8 cellular contexts compared by ENCODE assay signal in the genomic region with DNA sequence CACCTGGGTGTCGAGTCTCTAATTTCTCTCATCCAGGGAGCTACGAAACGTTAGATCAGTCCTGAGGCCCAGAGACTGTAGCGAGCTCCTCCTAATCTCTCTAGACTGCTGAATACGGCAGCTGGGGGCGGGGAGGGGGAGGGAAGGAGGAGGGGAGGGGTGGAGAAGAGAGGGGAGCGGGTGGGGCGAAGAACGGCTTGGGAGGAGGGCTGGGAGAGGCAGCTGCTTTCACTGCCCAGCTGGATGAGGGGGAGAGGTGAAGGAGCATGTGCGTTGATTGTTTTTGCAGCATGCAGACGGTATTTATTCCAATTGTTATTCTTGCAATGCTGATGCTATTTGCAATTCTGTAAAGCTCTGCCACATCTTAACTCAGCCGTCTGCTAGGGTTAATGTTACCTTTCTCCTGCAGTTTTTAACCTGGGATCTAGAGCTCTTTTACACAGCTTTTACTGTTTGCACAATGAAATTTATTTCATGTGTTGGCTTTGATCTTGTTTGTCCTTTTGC. TPM values are rescaled to one million over a fixed set of nuclear protein-coding genes. Genes with fewer than 3 reads are reported as not detected.
A peak's percentile ranks its signal among the peaks of the same experiment; 100 is the strongest.
DNase-seq lines count a peak whose midpoint lies in the region; ATAC-seq lines count a peak whose summit lies in the region.

No MANE protein-coding gene starts in this region.

- intact Hi-C loops in left cardiac atrium (cut with DNase I) = no loop called here

- H3K4me3 Mint-ChIP-seq in activated naive CD8-positive, alpha-beta T cell treated with anti-CD3 and anti-CD28 coated beads, Interleukin-2, amount 10 ng/mL, durations not matched to agents 7 days and 5 days = no peak overlapping the region
- H3K4me3 Mint-ChIP-seq in activated naive CD8-positive, alpha-beta T cell treated with anti-CD3 and anti-CD28 coated beads for 36 hours = no peak overlapping the region

- H3K9ac ChIP-seq in skeletal muscle satellite cell (ENCODE audit: low read depth, low read length) = no peak overlapping the region

- H3K36me3 Mint-ChIP-seq in activated naive CD8-positive, alpha-beta T cell treated with anti-CD3 and anti-CD28 coated beads, Interleukin-2, amount 10 ng/mL, durations not matched to agents 7 days and 5 days = peaks cover 3% of the 10 kb centered on the region
- no peaks in the 10 kb centered on the region for H3K36me3 Mint-ChIP-seq in activated naive CD8-positive, alpha-beta T cell treated with anti-CD3 and anti-CD28 coated beads for 36 hours

- H3K4me1 ChIP-seq in skeletal muscle satellite cell (ENCODE audit: control insufficient read depth, insufficient read depth, low read length) = no peaks in the 10 kb centered on the region

- H3K27me3 Mint-ChIP-seq in activated naive CD8-positive, alpha-beta T cell treated with anti-CD3 and anti-CD28 coated beads, Interleukin-2, amount 10 ng/mL, durations not matched to agents 7 days and 5 days = peaks cover 54% of the 10 kb centered on the region
- H3K27me3 Mint-ChIP-seq in activated naive CD8-positive, alpha-beta T cell treated with anti-CD3 and anti-CD28 coated beads for 36 hours = peaks cover 62% of the 10 kb centered on the region

- H3K4me3 ChIP-seq in skeletal muscle satellite cell (ENCODE audit: low read length) = peak overlapping the region; percentile 73

- no peak for DNase-seq in activated naive CD8-positive, alpha-beta T cell treated with anti-CD3 and anti-CD28 coated beads, Interleukin-2, amount 10 ng/mL, durations not matched to agents 7 days and 5 days
- DNase-seq in activated naive CD8-positive, alpha-beta T cell treated with anti-CD3 and anti-CD28 coated beads for 36 hours = no peak
- peak; percentile 65 for DNase-seq in SK-N-DZ (ENCODE audit: low spot score)
- peak; percentile 21 for DNase-seq in left cardiac atrium

- H3K36me3 ChIP-seq in skeletal muscle satellite cell (ENCODE audit: insufficient read depth, low read length) = no peaks in the 10 kb centered on the region

- no peak overlapping the region for H3K27ac Mint-ChIP-seq in activated naive CD8-positive, alpha-beta T cell treated with anti-CD3 and anti-CD28 coated beads, Interleukin-2, amount 10 ng/mL, durations not matched to agents 7 days and 5 days
- no peak overlapping the region for H3K27ac Mint-ChIP-seq in activated naive CD8-positive, alpha-beta T cell treated with anti-CD3 and anti-CD28 coated beads for 36 hours

- H3K4me2 ChIP-seq in skeletal muscle satellite cell (ENCODE audit: low read length) = peak overlapping the region; percentile 90

- ATAC-seq in activated naive CD8-positive, alpha-beta T cell treated with anti-CD3 and anti-CD28 coated beads, Interleukin-2, amount 10 ng/mL, durations not matched to agents 7 days and 5 days (ENCODE audit: low read depth) = peak; percentile 27
- peak; percentile 58 to 82 for ATAC-seq in left cardiac atrium
- ATAC-seq in GM19455 (IDR thresholded peaks at IDR 0.05; ENCODE audit: unreplicated experiment) = no peak
- no peak for ATAC-seq in GM18870 (IDR thresholded peaks at IDR 0.05; ENCODE audit: unreplicated experiment)
- ATAC-seq in GM21528 (IDR thresholded peaks at IDR 0.05; ENCODE audit: low FRiP score, unreplicated experiment) = no peak

- H3K4me1 Mint-ChIP-seq in activated naive CD8-positive, alpha-beta T cell treated with anti-CD3 and anti-CD28 coated beads, Interleukin-2, amount 10 ng/mL, durations not matched to agents 7 days and 5 days = peaks cover 3% of the 10 kb centered on the region
- peaks cover 6% of the 10 kb centered on the region for H3K4me1 Mint-ChIP-seq in activated naive CD8-positive, alpha-beta T cell treated with anti-CD3 and anti-CD28 coated beads for 36 hours

- POLR2A ChIA-PET in activated naive CD8-positive, alpha-beta T cell treated with anti-CD3 and anti-CD28 coated beads, Interleukin-2, amount 10 ng/mL, durations not matched to agents 7 days and 5 days (lab: Charles Lee) = interaction anchor here (0.7 kb wide), 1 partner anchor 1001 kb away, joined by 3 read pairs; no protein-coding TSS in a partner anchor

- H3K9me3 ChIP-seq in skeletal muscle satellite cell (replicated peaks; ENCODE audit: low read length) = no peaks in the 10 kb centered on the region

- peaks cover 11% of the 10 kb centered on the region for H3K27me3 ChIP-seq in skeletal muscle satellite cell (ENCODE audit: control insufficient read depth, insufficient read depth, low read length)

- H3K9me3 Mint-ChIP-seq in activated naive CD8-positive, alpha-beta T cell treated with anti-CD3 and anti-CD28 coated beads, Interleukin-2, amount 10 ng/mL, durations not matched to agents 7 days and 5 days = no peaks in the 10 kb centered on the region
- H3K9me3 Mint-ChIP-seq in activated naive CD8-positive, alpha-beta T cell treated with anti-CD3 and anti-CD28 coated beads for 36 hours = no peaks in the 10 kb centered on the region

RNA-seq across cellular contexts. Expression of gene DNAJC6, which starts 0.8 kb away (rescaled TPM):
- total RNA-seq in activated naive CD8-positive, alpha-beta T cell treated with anti-CD3 and anti-CD28 coated beads, Interleukin-2, amount 10 ng/mL, durations not matched to agents 7 days and 5 days = 1 to 10 TPM; 3.3 to 4.0 TPM
- 1 to 10 TPM; 1.9 TPM for total RNA-seq in activated naive CD8-positive, alpha-beta T cell treated with anti-CD3 and anti-CD28 coated beads for 36 hours
- 10.4 and 15.6 TPM in 2 replicates for polyA plus RNA-seq in SK-N-DZ (2014; cell fraction: cytosol; rRNA removed)
- 7.0 and 13.9 TPM in 2 replicates for polyA plus RNA-seq in SK-N-DZ (2014; cell fraction: nucleus; rRNA removed)
- total RNA-seq in left cardiac atrium = 10 to 100 TPM; 13.8 to 15.4 TPM
- 1.5 and 2.3 TPM in 2 replicates for total RNA-seq in skeletal muscle satellite cell (2012; rRNA removed)

Comparison
In these comparisons a context has a peak if more than half of its experiments do, and no peak if none do; other contexts are left out.
1. ATAC-seq: peak in activated naive CD8-positive, alpha-beta T cell treated with anti-CD3 and anti-CD28 coated beads, Interleukin-2, amount 10 ng/mL, durations not matched to agents 7 days and 5 days (single experiment) and left cardiac atrium (2 of 2); none in GM19455 (single experiment), GM18870 (single experiment) and GM21528 (single experiment).
2. DNase-seq: peak in SK-N-DZ (single experiment) and left cardiac atrium (single experiment); none in activated naive CD8-positive, alpha-beta T cell treated with anti-CD3 and anti-CD28 coated beads, Interleukin-2, amount 10 ng/mL, durations not matched to agents 7 days and 5 days (single experiment) and activated naive CD8-positive, alpha-beta T cell treated with anti-CD3 and anti-CD28 coated beads for 36 hours (single experiment).